Comparison of ENCODE assay signal across 9 cellular contexts in the genomic region with DNA sequence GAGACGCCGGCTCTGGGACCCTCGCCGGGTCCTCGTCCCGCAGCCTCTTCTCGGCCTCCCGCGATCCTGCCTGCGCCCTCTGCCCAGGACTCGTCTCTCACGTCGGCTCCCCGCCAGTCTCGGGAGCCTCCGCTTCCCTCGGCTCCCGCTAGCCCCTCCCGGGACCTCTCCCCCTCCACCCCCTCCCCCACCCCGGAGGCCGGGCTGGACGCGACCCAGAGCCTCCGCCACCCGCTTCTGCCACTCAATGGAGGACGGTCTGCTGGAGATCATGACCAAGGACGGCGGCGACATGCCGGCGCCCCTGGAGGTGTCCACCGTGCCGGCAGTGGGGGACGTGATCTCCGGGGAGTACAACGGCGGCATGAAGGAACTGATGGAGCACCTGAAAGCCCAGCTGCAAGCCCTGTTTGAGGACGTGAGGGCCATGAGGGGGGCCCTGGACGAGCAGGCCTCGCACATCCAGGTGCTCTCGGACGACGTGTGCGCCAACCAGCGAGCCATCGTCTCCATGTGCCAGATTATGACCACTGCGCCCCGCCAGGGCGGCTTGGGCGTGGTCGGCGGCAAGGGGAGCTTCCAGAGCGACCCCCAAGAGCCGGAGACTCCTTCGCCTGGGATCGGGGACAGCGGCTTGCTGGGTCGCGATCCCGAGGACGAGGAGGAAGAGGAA. TPM values are rescaled to one million over a fixed set of nuclear protein-coding genes. Genes with fewer than 3 reads are reported as not detected.
DNase-seq lines count a peak whose midpoint lies in the region; ATAC-seq, FAIRE-seq and TF ChIP-seq lines count a peak whose summit lies in the region.
"Had no signal": no experiment of that assay in that cellular context is flagged by ENCODE, and none has a peak within 500 bp of the region (broad histone marks: within the 10 kb centered on the region; RNA-seq: fewer than 3 reads in every experiment).

No MANE protein-coding gene starts in this region.

- no peaks in the 10 kb centered on the region for H3K9me3 Mint-ChIP-seq in T-helper 2 cell treated with Interferon-gamma antibody and Interleukin-4, amounts not matched to agents 5 μg/mL and 100 μg/mL, for 36 hours

- intact Hi-C loops in pancreas (cut with DNase I): no loop called here

- H3K4me3 Mint-ChIP-seq in T-helper 2 cell treated with Interferon-gamma antibody and Interleukin-4, amounts not matched to agents 5 μg/mL and 100 μg/mL, for 36 hours: peak overlapping the region; percentile 50

- H3K27me3 ChIP-seq in esophagus (ENCODE audit: control insufficient read depth in 1 of 2, insufficient read depth in 2 of 2, low read length in 2 of 2) (no peaks in the 10 kb centered on the region), pancreas (peaks cover 0 to 25% (median 3%) of the 10 kb centered on the region in 4 donors)

- no peak for TF ChIP-seq CTCF in pancreas (IDR thresholded peaks at IDR 0.05)

- H3K9me3 ChIP-seq in esophagus (ENCODE audit: control insufficient read depth in 2 of 2, insufficient read depth in 1 of 2, low read depth in 1 of 2, low read length in 1 of 2): no peaks in the 10 kb centered on the region
- no peaks in the 10 kb centered on the region for H3K9me3 ChIP-seq in pancreas

- ATAC-seq in GM19023 (IDR thresholded peaks at IDR 0.05; ENCODE audit: unreplicated experiment) (peak; percentile 14), pancreas (peak in 3 of 4 donors; percentile 7 to 52 (median 41)), GM19452 (IDR thresholded peaks at IDR 0.05; ENCODE audit: unreplicated experiment) (no peak)

- whole genome bisulfite sequencing in esophagus, 2 donors: 4% methylated on average over 56 to 61 of the region's 61 CpGs
- WGBS in pancreas, 2 donors: 1 to 4% methylated on average over 59 to 61 of the region's 61 CpGs

- H3K36me3 Mint-ChIP-seq in T-helper 2 cell treated with Interferon-gamma antibody and Interleukin-4, amounts not matched to agents 5 μg/mL and 100 μg/mL, for 36 hours (ENCODE audit: low read depth): no peaks in the 10 kb centered on the region

- H3K27ac ChIP-seq in esophagus (ENCODE audit: low read depth in 2 of 2, low read length in 1 of 2) (no peak overlapping the region), pancreas (no peak overlapping the region)

- H3K4me3 ChIP-seq in esophagus (ENCODE audit: low read depth in 1 of 2, low read length in 2 of 2) (peak overlapping the region; percentile 57 to 59), pancreas (peak overlapping the region; percentile 21 to 43 (median 30))

- peaks cover 12% of the 10 kb centered on the region for H3K4me1 Mint-ChIP-seq in T-helper 2 cell treated with Interferon-gamma antibody and Interleukin-4, amounts not matched to agents 5 μg/mL and 100 μg/mL, for 36 hours (ENCODE audit: low read depth)

- no peaks in the 10 kb centered on the region for H3K36me3 ChIP-seq in esophagus (ENCODE audit: control insufficient read depth in 2 of 2, insufficient read depth in 2 of 2, low read length in 1 of 2)
- no peaks in the 10 kb centered on the region for H3K36me3 ChIP-seq in pancreas

- peaks cover 58% of the 10 kb centered on the region for H3K27me3 Mint-ChIP-seq in T-helper 2 cell treated with Interferon-gamma antibody and Interleukin-4, amounts not matched to agents 5 μg/mL and 100 μg/mL, for 36 hours (ENCODE audit: low read depth)

- no peak overlapping the region for H3K27ac Mint-ChIP-seq in T-helper 2 cell treated with Interferon-gamma antibody and Interleukin-4, amounts not matched to agents 5 μg/mL and 100 μg/mL, for 36 hours

- FAIRE-seq in pancreas (lab: Jason Lieb, UNC) (no peak), RCC 7860 (lab: Jason Lieb, UNC) (no peak)

- H3K4me1 ChIP-seq in esophagus (ENCODE audit: control insufficient read depth in 2 of 2, insufficient read depth in 2 of 2, low read length in 1 of 2): peaks cover 2 to 10% of the 10 kb centered on the region in 2 donors
- peaks cover 0 to 7% (median 5%) of the 10 kb centered on the region in 3 donors for H3K4me1 ChIP-seq in pancreas

- no peak for DNase-seq in T-helper 2 cell treated with Interferon-gamma antibody and Interleukin-4, amounts not matched to agents 5 μg/mL and 100 μg/mL, for 36 hours (ENCODE audit: low spot score)
- DNase-seq in pancreas (peak in 3 of 6 donors; percentile 40 to 80 (median 57)), kidney glomerular epithelial cell (lab: John Stamatoyannopoulos, UW) (no peak), RCC 7860 (ENCODE audit: low spot score) (no peak), HUDEP-2 (lab: John Stamatoyannopoulos, UW; ENCODE audit: unreplicated experiment in 76 of 76) (no peak)

RNA-seq across cellular contexts. Expression of gene CCDC184, which starts 0.6 kb away (rescaled TPM):
- polyA plus RNA-seq in esophagus: under 1 TPM; 0.28 to 0.80 TPM
- under 1 TPM; 0.16 to 0.76 (median 0.34) TPM for total RNA-seq in pancreas
- 1 to 10 TPM in 1 of 2 donors, under 1 TPM in 1; 0.61 to 3.1 TPM for polyA plus RNA-seq in pancreas

RNA-seq across cellular contexts. Expression of gene OR10AD1, which starts 19.1 kb away (rescaled TPM):
- polyA plus RNA-seq in esophagus: not detected
- not detected for total RNA-seq in pancreas
- polyA plus RNA-seq in pancreas: not detected
- total RNA-seq: RPMI7951 had no signal

RNA-seq across cellular contexts. Expression of gene ASB8, which starts 26.7 kb away (rescaled TPM):
- polyA plus RNA-seq in esophagus (10 to 100 TPM in 1 of 2 donors, 1 to 10 TPM in 1; 9.9 to 16.4 TPM), pancreas (10 to 100 TPM in 1 of 2 donors, 1 to 10 TPM in 1; 8.1 to 17.0 TPM)
- total RNA-seq in pancreas: 10 to 100 TPM; 17.6 to 27.6 (median 20.7) TPM
